Comparison of ENCODE assay signal across 28 cellular contexts in the genomic region with DNA sequence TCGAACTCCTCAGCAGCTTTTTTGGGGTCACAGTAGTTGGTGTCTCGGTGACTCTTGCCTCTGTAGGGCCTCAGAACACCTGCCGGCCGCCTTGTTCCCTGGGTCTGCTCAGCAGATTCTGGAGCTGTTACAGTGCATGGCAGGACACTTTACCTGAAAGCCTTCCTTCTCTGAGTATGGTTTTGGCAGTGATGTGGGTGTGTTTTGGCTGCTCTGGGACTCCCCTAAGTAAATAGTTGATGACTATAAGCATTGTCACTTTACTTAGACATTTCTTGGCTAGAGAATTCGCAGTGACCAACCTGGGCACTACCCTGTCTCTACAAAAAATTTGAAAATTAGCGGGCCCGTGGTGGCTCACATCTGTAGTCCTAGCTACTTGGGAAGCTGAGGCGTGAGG. TPM values are rescaled to one million over a fixed set of nuclear protein-coding genes. Genes with fewer than 3 reads are reported as not detected.
"Had no signal": no experiment of that assay in that cellular context is flagged by ENCODE, and none has a peak within 500 bp of the region (broad histone marks: within the 10 kb centered on the region; RNA-seq: fewer than 3 reads in every experiment).

No MANE protein-coding gene starts in this region.

- ATAC-seq: gastrocnemius medialis; left cardiac atrium; left ventricle myocardium superior; naive thymus-derived CD4-positive, alpha-beta T cell; right cardiac atrium; stimulated activated naive CD8-positive, alpha-beta T cell treated with anti-CD3 and anti-CD28 coated beads, Interleukin-15, Interleukin-2, amounts not matched to agents 100 U/mL and 50 U/mL, for 24 hours; T-cell had no signal

- H3K27me3 ChIP-seq: colonic mucosa, gastrocnemius medialis, spleen, uterus had no signal

- H3K27ac Mint-ChIP-seq: mesothelial cell of epicardium, type B pancreatic cell had no signal

- H3K36me3 ChIP-seq: colonic mucosa, uterus had no signal

- H3K9me3 ChIP-seq: colonic mucosa, gastrocnemius medialis, spleen, thoracic aorta, uterus had no signal

- H3K4me1 Mint-ChIP-seq: mesothelial cell of epicardium had no signal

- DNase-seq: activated CD4-positive, alpha-beta T cell treated with anti-CD3 and anti-CD28 coated beads for 48 hours; activated CD4-positive, alpha-beta T cell treated with anti-CD3 and anti-CD28 coated beads, Interleukin-2, amount 50 U/mL, for 48 hours; activated CD8-positive, alpha-beta memory T cell treated with anti-CD3 and anti-CD28 coated beads for 24 hours; activated gamma-delta T cell treated with Interleukin-2 at 50 U/mL for 16 hours; activated naive CD4-positive, alpha-beta T cell treated with anti-CD3 and anti-CD28 coated beads, Interleukin-2, amount 50 U/mL, for 16 hours; anterior cingulate cortex; cerebellar nuclear complex; colonic mucosa; effector CD8-positive, alpha-beta T cell; gastrocnemius medialis; glutamatergic neuron; left cardiac atrium; left ventricle myocardium superior; naive thymus-derived CD4-positive, alpha-beta T cell; occipital lobe; right cardiac atrium; spleen; stimulated activated naive CD8-positive, alpha-beta T cell treated with anti-CD3 and anti-CD28 coated beads, Interleukin-15, Interleukin-2, amounts not matched to agents 100 U/mL and 50 U/mL, for 24 hours; T-cell; uterus had no signal

- H3K27me3 Mint-ChIP-seq: naive thymus-derived CD4-positive, alpha-beta T cell; T-cell; type B pancreatic cell had no signal

- H3K4me3 Mint-ChIP-seq: mesothelial cell of epicardium; naive thymus-derived CD4-positive, alpha-beta T cell; T-cell; type B pancreatic cell had no signal

- H3K9me3 Mint-ChIP-seq: mesothelial cell of epicardium, T-cell, type B pancreatic cell had no signal

- H3K27ac ChIP-seq: colonic mucosa, gastrocnemius medialis, thoracic aorta, uterus had no signal

- FAIRE-seq: islet of Langerhans had no signal

- H3K4me3 ChIP-seq: colonic mucosa, gastrocnemius medialis, thoracic aorta, uterus had no signal

- H3K4me1 ChIP-seq: colonic mucosa had no signal

RNA-seq across cellular contexts. Expression of gene TM6SF2, which starts 54.6 kb away (rescaled TPM):
- total RNA-seq: dermis microvascular lymphatic vessel endothelial cell, epithelial cell of proximal tubule, lung microvascular endothelial cell, occipital lobe, T-cell had no signal
- polyA plus RNA-seq: naive thymus-derived CD4-positive, alpha-beta T cell; neural cell had no signal
